Comparison of ENCODE assay signal across 7 cellular contexts in genomic region chr2:64455031-64455332, GRCh38. TPM values are rescaled to one million over a fixed set of nuclear protein-coding genes. Genes with fewer than 3 reads are reported as not detected.
A peak's percentile ranks its signal among the peaks of the same experiment; 100 is the strongest.
DNase-seq lines count a peak whose midpoint lies in the region.

No MANE protein-coding gene starts in this region.

- peaks cover 8% of the 10 kb centered on the region for H3K27me3 Mint-ChIP-seq in activated naive CD8-positive, alpha-beta T cell treated with anti-CD3 and anti-CD28 coated beads for 36 hours

- DNase-seq in HT-29 (ENCODE audit: low spot score): peak; percentile 25
- no peak for DNase-seq in activated naive CD8-positive, alpha-beta T cell treated with anti-CD3 and anti-CD28 coated beads for 36 hours
- no peak for DNase-seq in stimulated activated CD8-positive, alpha-beta memory T cell treated with anti-CD3 and anti-CD28 coated beads, Interleukin-4, amount 100 ng/mL, for 48 hours
- no peak for DNase-seq in GOT3 (lab: John Stamatoyannopoulos, UW)
- DNase-seq in Kasumi-1 (lab: John Stamatoyannopoulos, UW): no peak

- H3K9me3 Mint-ChIP-seq in activated naive CD8-positive, alpha-beta T cell treated with anti-CD3 and anti-CD28 coated beads for 36 hours: no peaks in the 10 kb centered on the region

- H3K36me3 Mint-ChIP-seq in activated naive CD8-positive, alpha-beta T cell treated with anti-CD3 and anti-CD28 coated beads for 36 hours: peaks cover 9% of the 10 kb centered on the region

- H3K27me3 ChIP-seq in iPS-20b (ENCODE audit: insufficient read depth, low read length) (no peaks in the 10 kb centered on the region), subcutaneous abdominal adipose tissue (ENCODE audit: control insufficient read depth in 5 of 5, insufficient read depth in 4 of 5, low read length in 5 of 5) (no peaks in the 10 kb centered on the region)

- H3K9me3 ChIP-seq in iPS-20b (ENCODE audit: insufficient read depth, low read depth, low read length) (no peaks in the 10 kb centered on the region), subcutaneous abdominal adipose tissue (ENCODE audit: control insufficient read depth in 5 of 5, low read length in 5 of 5) (no peaks in the 10 kb centered on the region)

- H3K27ac ChIP-seq in iPS-20b (ENCODE audit: low read length) (no peak overlapping the region), subcutaneous abdominal adipose tissue (ENCODE audit: low read depth, low read length) (peak overlapping the region; percentile 66)

- H3K9ac ChIP-seq in iPS-20b (ENCODE audit: low read depth, low read length) (peak overlapping the region; percentile 69; the same call in 1 of the 2 replicates), subcutaneous abdominal adipose tissue (ENCODE audit: low read length in 5 of 5) (peak overlapping the region; percentile 50 to 86 (median 72))

- H3K4me3 ChIP-seq in iPS-20b (ENCODE audit: low read length) (peak overlapping the region; percentile 75), subcutaneous abdominal adipose tissue (ENCODE audit: low read depth in 1 of 5, low read length in 5 of 5) (peak overlapping the region; percentile 72 to 82 (median 74))

- H3K4me1 Mint-ChIP-seq in activated naive CD8-positive, alpha-beta T cell treated with anti-CD3 and anti-CD28 coated beads for 36 hours: peaks cover 12% of the 10 kb centered on the region

- H3K4me3 Mint-ChIP-seq in activated naive CD8-positive, alpha-beta T cell treated with anti-CD3 and anti-CD28 coated beads for 36 hours: peak overlapping the region; percentile 76

- H3K4me1 ChIP-seq in iPS-20b (ENCODE audit: insufficient read depth, low read length): peaks cover 27% of the 10 kb centered on the region; the same call in 1 of the 2 replicates
- peaks cover 6 to 23% (median 21%) of the 10 kb centered on the region in 5 donors for H3K4me1 ChIP-seq in subcutaneous abdominal adipose tissue (ENCODE audit: control insufficient read depth in 5 of 5, insufficient read depth in 5 of 5, low read length in 5 of 5)

- H3K27ac Mint-ChIP-seq in activated naive CD8-positive, alpha-beta T cell treated with anti-CD3 and anti-CD28 coated beads for 36 hours: peak overlapping the region; percentile 65

- peaks cover 38% of the 10 kb centered on the region for H3K36me3 ChIP-seq in iPS-20b (ENCODE audit: insufficient read depth, low read depth, low read length)
- peaks cover 14 to 28% (median 19%) of the 10 kb centered on the region in 5 donors for H3K36me3 ChIP-seq in subcutaneous abdominal adipose tissue (ENCODE audit: control insufficient read depth in 5 of 5, insufficient read depth in 5 of 5, low read length in 5 of 5)

RNA-seq across cellular contexts. Expression of gene LGALSL, which starts 1.0 kb away (rescaled TPM):
- total RNA-seq in HT-29 (2014; rRNA removed; shearing (Covaris generic)): 5.6 and 8.5 TPM in 2 replicates
- 1 to 10 TPM; 4.0 to 4.1 TPM for total RNA-seq in activated naive CD8-positive, alpha-beta T cell treated with anti-CD3 and anti-CD28 coated beads for 36 hours
